8 cellular contexts compared by ENCODE assay signal in the genomic region with DNA sequence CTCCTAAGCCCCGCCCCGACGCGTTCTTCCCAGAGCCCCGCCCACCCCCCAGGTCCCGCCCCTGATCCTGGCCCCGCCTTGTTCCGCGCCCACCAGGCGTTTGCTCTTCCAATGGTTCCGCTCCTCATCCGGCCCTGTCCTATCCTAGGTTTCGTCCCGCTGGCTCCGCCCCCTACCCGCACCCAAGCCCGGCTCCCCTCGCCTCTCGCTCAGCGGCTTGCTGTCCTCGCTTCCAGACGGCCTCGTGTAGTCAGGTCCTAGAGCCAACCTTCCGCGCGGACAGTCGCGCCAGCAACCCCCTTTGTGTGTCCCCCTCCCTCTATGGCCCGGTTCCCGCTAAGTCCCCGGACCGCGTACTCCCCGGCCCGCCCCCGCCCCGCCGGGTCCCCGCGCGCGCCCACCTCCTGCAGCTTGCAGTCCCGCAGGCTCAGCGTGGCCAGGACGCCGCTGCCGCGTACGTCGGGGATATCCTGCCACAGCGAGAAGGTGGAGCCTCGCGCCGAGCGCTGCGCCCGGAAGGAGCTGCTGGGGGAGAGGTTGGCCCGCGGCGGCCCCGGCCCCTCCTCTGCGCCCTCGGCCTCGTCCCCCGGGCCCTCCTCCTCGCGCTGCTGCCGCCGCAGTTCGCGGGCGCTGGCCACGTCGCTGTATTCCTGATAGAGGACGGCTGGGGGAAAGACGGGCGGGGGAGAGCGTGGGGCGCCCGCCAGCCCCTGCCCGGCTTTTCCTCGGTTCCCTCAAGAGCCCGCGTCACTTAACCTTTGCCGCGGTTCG. TPM values are rescaled to one million over a fixed set of nuclear protein-coding genes. Genes with fewer than 3 reads are reported as not detected.
A peak's percentile ranks its signal among the peaks of the same experiment; 100 is the strongest.
DNase-seq lines count a peak whose midpoint lies in the region; ATAC-seq and TF ChIP-seq lines count a peak whose summit lies in the region.

No MANE protein-coding gene starts in this region.

- no peak for TF ChIP-seq CTCF in CD8-positive, alpha-beta T cell (IDR thresholded peaks at IDR 0.05)

- CTCF ChIA-PET in CD8-positive, alpha-beta T cell (lab: Charles Lee) = interaction anchor here (0.8 to 5.1 kb wide), 2 partner anchors 10 to 37 kb away, joined by 3 to 42 read pairs; no protein-coding TSS in a partner anchor

- intact Hi-C loops in CD8-positive, alpha-beta T cell (cut with DNase I, micrococcal nuclease) = loop anchor here (1.0 to 10.0 kb wide), 8 partner anchors 11 to 682 kb away; a partner anchor contains a TSS

- peak overlapping the region; percentile 83 for H3K4me3 ChIP-seq in CD8-positive, alpha-beta T cell (ENCODE audit: low read depth, low read length)
- H3K4me3 ChIP-seq in endocrine pancreas (ENCODE audit: control insufficient read depth, insufficient read depth, low read length) (no peak overlapping the region), mesodermal cell (ENCODE audit: extremely low read depth, insufficient read depth, low read length, poor library complexity, severe bottlenecking) (peak overlapping the region; percentile 43)

- H3K4me1 Mint-ChIP-seq in CD8-positive, alpha-beta T cell (ENCODE audit: low read depth) = peaks cover 10% of the 10 kb centered on the region

- peaks cover 15% of the 10 kb centered on the region for H3K36me3 Mint-ChIP-seq in CD8-positive, alpha-beta T cell

- no peaks in the 10 kb centered on the region for H3K36me3 ChIP-seq in CD8-positive, alpha-beta T cell (ENCODE audit: insufficient read depth, low read length)
- H3K36me3 ChIP-seq in endocrine pancreas (ENCODE audit: control insufficient read depth, insufficient read depth, low read length) = no peaks in the 10 kb centered on the region
- H3K36me3 ChIP-seq in mesodermal cell (ENCODE audit: control insufficient read depth, insufficient read depth, low read length) = no peaks in the 10 kb centered on the region

- no peaks in the 10 kb centered on the region for H3K9me3 ChIP-seq in CD8-positive, alpha-beta T cell (ENCODE audit: low read length)
- H3K9me3 ChIP-seq in endocrine pancreas (ENCODE audit: control insufficient read depth, low read length) (no peaks in the 10 kb centered on the region), mesodermal cell (ENCODE audit: control insufficient read depth, low read length) (no peaks in the 10 kb centered on the region)

- no peaks in the 10 kb centered on the region for H3K27me3 Mint-ChIP-seq in CD8-positive, alpha-beta T cell (ENCODE audit: low read depth)

- H3K4me3 Mint-ChIP-seq in CD8-positive, alpha-beta T cell = peak overlapping the region; percentile 93

- POLR2A ChIA-PET in CD8-positive, alpha-beta T cell (lab: Charles Lee) = interaction anchor here (0.5 to 2.9 kb wide), 5 partner anchors 10 to 373 kb away, joined by 3 to 27 read pairs (median 5); a partner anchor contains a TSS

- peak overlapping the region; percentile 95 for H3K27ac Mint-ChIP-seq in CD8-positive, alpha-beta T cell

- H3K27me3 ChIP-seq in CD8-positive, alpha-beta T cell (ENCODE audit: insufficient read depth, low read length) = no peaks in the 10 kb centered on the region
- H3K27me3 ChIP-seq in endocrine pancreas (ENCODE audit: control insufficient read depth, insufficient read depth, low read length) = no peaks in the 10 kb centered on the region

- ATAC-seq in CD8-positive, alpha-beta T cell = peak; percentile 86
- peak; percentile 36 for ATAC-seq in GM19468 (IDR thresholded peaks at IDR 0.05; ENCODE audit: extremely low read depth, unreplicated experiment)

- WGBS in mesodermal cell (ENCODE audit: insufficient coverage in 2 of 2), 2 experiments = 1% methylated on average over 25 to 65 of the region's 87 CpGs

- DNase-seq in CD8-positive, alpha-beta T cell = peak; percentile 84 to 95 (median 92)
- DNase-seq in HS-5 (ENCODE audit: low read depth) = peak; percentile 94
- DNase-seq in NK-92 (lab: John Stamatoyannopoulos, UW; ENCODE audit: unreplicated experiment) = peak; percentile 24
- DNase-seq in activated CD8-positive, alpha-beta memory T cell treated with anti-CD3 and anti-CD28 coated beads for 48 hours (ENCODE audit: low read depth in 2 of 3, low spot score in 2 of 3) = peak; percentile 78 to 84 (median 81)
- peak; percentile 81 for DNase-seq in stimulated activated CD8-positive, alpha-beta memory T cell treated with anti-CD3 and anti-CD28 coated beads, Interleukin-15, amount 100 ng/mL, for 1 hour (ENCODE audit: low read depth)

- H3K9me3 Mint-ChIP-seq in CD8-positive, alpha-beta T cell = no peaks in the 10 kb centered on the region

- peaks cover 14% of the 10 kb centered on the region for H3K4me1 ChIP-seq in CD8-positive, alpha-beta T cell (ENCODE audit: insufficient read depth, low read length)
- H3K4me1 ChIP-seq in endocrine pancreas (ENCODE audit: control insufficient read depth, insufficient read depth, low read length) (no peaks in the 10 kb centered on the region), mesodermal cell (ENCODE audit: control insufficient read depth, insufficient read depth, low read length, poor library complexity, severe bottlenecking) (peaks cover 11% of the 10 kb centered on the region)

- peak overlapping the region; percentile 69 for H3K27ac ChIP-seq in CD8-positive, alpha-beta T cell (ENCODE audit: low read depth, low read length)
- H3K27ac ChIP-seq in mesodermal cell (ENCODE audit: low read depth, low read length, severe bottlenecking) = peak overlapping the region; percentile 95

- H3K9ac ChIP-seq in endocrine pancreas (ENCODE audit: control insufficient read depth, insufficient read depth, low read length) = peak overlapping the region; percentile 88

RNA-seq across cellular contexts. Expression of a gene that starts 5.7 kb away (rescaled TPM):
- 1 to 10 TPM; 4.3 to 5.6 TPM for total RNA-seq in CD8-positive, alpha-beta T cell
- polyA plus RNA-seq in mesodermal cell (2013, experiment 1 of 2) = 9.8 TPM
- polyA plus RNA-seq in mesodermal cell (2013, experiment 2 of 2) = 7.7 TPM

RNA-seq across cellular contexts. Expression of a gene that starts 30.3 kb away (rescaled TPM):
- 1 to 10 TPM; 5.2 to 5.6 TPM for total RNA-seq in CD8-positive, alpha-beta T cell
- 5.5 TPM for polyA plus RNA-seq in mesodermal cell (2013, experiment 1 of 2)
- 2.6 TPM for polyA plus RNA-seq in mesodermal cell (2013, experiment 2 of 2)

RNA-seq across cellular contexts. Expression of a gene that starts 50.9 kb away (rescaled TPM):
- total RNA-seq in CD8-positive, alpha-beta T cell = not detected
- 89.4 TPM for polyA plus RNA-seq in mesodermal cell (2013, experiment 1 of 2)
- polyA plus RNA-seq in mesodermal cell (2013, experiment 2 of 2) = 69.9 TPM

Comparison
In these comparisons a context has a peak if more than half of its experiments do, and no peak if none do; other contexts are left out.
1. DNase-seq: peak in every context shown above with its lines; median percentile 94 in HS-5; 92 in CD8-positive, alpha-beta T cell; 81 in activated CD8-positive, alpha-beta memory T cell treated with anti-CD3 and anti-CD28 coated beads for 48 hours; 81 in stimulated activated CD8-positive, alpha-beta memory T cell treated with anti-CD3 and anti-CD28 coated beads, Interleukin-15, amount 100 ng/mL, for 1 hour; 24 in NK-92.